Comparison of ENCODE assay signal across 14 cellular contexts in genomic region chr10:45457487-45457886, GRCh38.
A peak's percentile ranks its signal among the peaks of the same experiment; 100 is the strongest.
DNase-seq lines count a peak whose midpoint lies in the region; ATAC-seq and TF ChIP-seq lines count a peak whose summit lies in the region.
"Had no signal": no experiment of that assay in that cellular context is flagged by ENCODE, and none has a peak within 500 bp of the region (broad histone marks: within the 10 kb centered on the region; RNA-seq: fewer than 3 reads in every experiment).

No MANE protein-coding gene starts in this region.

- H3K9me3 ChIP-seq in mammary epithelial cell (replicated peaks; ENCODE audit: insufficient read depth, low read length), result no peaks in the 10 kb centered on the region
- H3K9me3 ChIP-seq in T-helper 17 cell (ENCODE audit: control insufficient read depth, low read length, poor library complexity, severe bottlenecking), result no peaks in the 10 kb centered on the region
- H3K9me3 ChIP-seq: A549 had no signal

- H3K27me3 Mint-ChIP-seq in MCF 10A (ENCODE audit: insufficient read depth, unreplicated experiment) (no peaks in the 10 kb centered on the region), IgD-negative memory B cell (no peaks in the 10 kb centered on the region), T-helper 17 cell (no peaks in the 10 kb centered on the region), naive B cell (no peaks in the 10 kb centered on the region)

- H3K27ac ChIP-seq in mammary epithelial cell (ENCODE audit: insufficient read depth, low read depth, low read length), result no peak overlapping the region
- H3K27ac ChIP-seq: A549, GM23248 had no signal

- no peak overlapping the region for H2AFZ ChIP-seq in mammary epithelial cell (ENCODE audit: low read depth, low read length)
- H2AFZ ChIP-seq: GM23248 had no signal

- no peak overlapping the region for H3K4me3 ChIP-seq in mammary epithelial cell (replicated peaks in 1 of 3; ENCODE audit: insufficient read depth in 1 of 3, low read depth in 2 of 3, low read length in 3 of 3)
- H3K4me3 ChIP-seq: A549, GM12878, GM23248 had no signal

- H3K27me3 ChIP-seq in mammary epithelial cell (ENCODE audit: insufficient read depth, low read length), result no peaks in the 10 kb centered on the region

- H3K36me3 Mint-ChIP-seq in MCF 10A (ENCODE audit: insufficient read depth, unreplicated experiment) (peaks cover 25% of the 10 kb centered on the region), IgD-negative memory B cell (peaks cover 23% of the 10 kb centered on the region), T-helper 17 cell (ENCODE audit: low read depth) (peaks cover 18% of the 10 kb centered on the region), naive B cell (peaks cover 30 to 43% of the 10 kb centered on the region in 2 donors)

- in situ Hi-C loops in mammary epithelial cell (cut with MboI; ENCODE audit: low sequenced_read_pairs in 2 of 2), result loop anchor here in 1 of 2 donors (25.0 kb wide), 1 partner anchor 205 kb away; the partner anchor contains the start of gene ZFAND4

- no peak overlapping the region for H3K9ac ChIP-seq in mammary epithelial cell (ENCODE audit: insufficient read depth, low read length)
- H3K9ac ChIP-seq: GM23248 had no signal

- CTCF ChIA-PET in MCF 10A (lab: Yijun Ruan, JAX), result no interaction called here
- CTCF ChIA-PET in mammary epithelial cell (lab: Charles Lee; ENCODE audit: low non-redundant PET), result no interaction called here

- H3K4me1 Mint-ChIP-seq in MCF 10A (ENCODE audit: insufficient read depth, unreplicated experiment), result no peaks in the 10 kb centered on the region
- peaks cover 54 to 74% (median 61%) of the 10 kb centered on the region in 3 donors for H3K4me1 Mint-ChIP-seq in IgD-negative memory B cell
- peaks cover 35% of the 10 kb centered on the region for H3K4me1 Mint-ChIP-seq in T-helper 17 cell
- peaks cover 70 to 78% (median 71%) of the 10 kb centered on the region in 3 donors for H3K4me1 Mint-ChIP-seq in naive B cell

- DNase-seq in MCF 10A (ENCODE audit: unreplicated experiment) (no peak), mammary epithelial cell (no peak), T-helper 17 cell (no peak), naive B cell (no peak), NK-92 (lab: John Stamatoyannopoulos, UW; ENCODE audit: unreplicated experiment) (no peak), COLO668 (lab: John Stamatoyannopoulos, UW; ENCODE audit: unreplicated experiment) (no peak)
- DNase-seq: CD8-positive, alpha-beta memory T cell; DMS79; GM23248 had no signal

- H3K4me1 ChIP-seq in mammary epithelial cell (ENCODE audit: insufficient read depth, low read length), result no peaks in the 10 kb centered on the region
- H3K4me1 ChIP-seq: A549 had no signal

- POLR2A ChIA-PET in MCF 10A (lab: Yijun Ruan, JAX), result no interaction called here

- H3K9me3 Mint-ChIP-seq in MCF 10A (ENCODE audit: unreplicated experiment) (no peaks in the 10 kb centered on the region), IgD-negative memory B cell (no peaks in the 10 kb centered on the region), naive B cell (peaks cover 0 to 2% (median 0%) of the 10 kb centered on the region in 7 donors)
- H3K9me3 Mint-ChIP-seq: CD8-positive, alpha-beta memory T cell had no signal

- 87% methylated on average over 8 of the region's 8 CpGs for WGBS in mammary epithelial cell (ENCODE audit: low coverage, missing lambda C conversion rate)

- H3K27ac Mint-ChIP-seq in MCF 10A (ENCODE audit: low read depth, unreplicated experiment) (no peak overlapping the region), IgD-negative memory B cell (peak overlapping the region in 2 of 3 donors; percentile 67 to 76), T-helper 17 cell (peak overlapping the region; percentile 41), naive B cell (peak overlapping the region in 5 of 6 donors; percentile 49 to 85 (median 64))

- TSS peak; percentile 16 for BruUV-seq in MCF 10A (replicated peaks; lab: Mats Ljungman, UMichigan)
- BruUV-seq in mammary epithelial cell (replicated peaks; lab: Mats Ljungman, UMichigan), result no TSS peak

- no peaks in the 10 kb centered on the region for H3K36me3 ChIP-seq in mammary epithelial cell (ENCODE audit: insufficient read depth, low read length)

- ATAC-seq in T-helper 17 cell, result no peak
- ATAC-seq in naive B cell (ENCODE audit: low read depth in 2 of 2), result no peak
- ATAC-seq in HG03280 (IDR thresholded peaks at IDR 0.05; ENCODE audit: unreplicated experiment), result no peak
- ATAC-seq: GM12878 had no signal

- no peaks in the 10 kb centered on the region for H4K20me1 ChIP-seq in mammary epithelial cell (ENCODE audit: insufficient read depth, low read length)

- dilution Hi-C loops in mammary epithelial cell (cut with HindIII; ENCODE audit: low sequenced_read_pairs), result no loop called here

- no peak overlapping the region for H3K4me2 ChIP-seq in mammary epithelial cell (ENCODE audit: insufficient read depth, low read depth, low read length)
- H3K4me2 ChIP-seq: A549 had no signal

- no peak overlapping the region for H3K4me3 Mint-ChIP-seq in MCF 10A (ENCODE audit: unreplicated experiment)
- H3K4me3 Mint-ChIP-seq in IgD-negative memory B cell, result no peak overlapping the region
- no peak overlapping the region for H3K4me3 Mint-ChIP-seq in T-helper 17 cell
- H3K4me3 Mint-ChIP-seq in naive B cell, result no peak overlapping the region
- H3K4me3 Mint-ChIP-seq: CD14-positive monocyte; CD8-positive, alpha-beta memory T cell had no signal

- TF ChIP-seq CTCF in MCF 10A (IDR thresholded peaks at IDR 0.05; ENCODE audit: unreplicated experiment) (no peak), mammary epithelial cell (conservative IDR thresholded peaks at IDR 0.05 in 1 of 2, IDR thresholded peaks at IDR 0.05 in 1 of 2; ENCODE audit: extremely low read depth in 1 of 2, insufficient read depth in 1 of 2, low read depth in 1 of 2, low read length in 2 of 2) (no peak)

- intact Hi-C loops in MCF 10A (cut with micrococcal nuclease), result no loop called here
- intact Hi-C loops in mammary epithelial cell (cut with micrococcal nuclease), result no loop called here

- no peaks in the 10 kb centered on the region for H3K79me2 ChIP-seq in mammary epithelial cell (ENCODE audit: insufficient read depth, low read length)
